ENCODE assay signal across 21 cellular contexts in the genomic region with DNA sequence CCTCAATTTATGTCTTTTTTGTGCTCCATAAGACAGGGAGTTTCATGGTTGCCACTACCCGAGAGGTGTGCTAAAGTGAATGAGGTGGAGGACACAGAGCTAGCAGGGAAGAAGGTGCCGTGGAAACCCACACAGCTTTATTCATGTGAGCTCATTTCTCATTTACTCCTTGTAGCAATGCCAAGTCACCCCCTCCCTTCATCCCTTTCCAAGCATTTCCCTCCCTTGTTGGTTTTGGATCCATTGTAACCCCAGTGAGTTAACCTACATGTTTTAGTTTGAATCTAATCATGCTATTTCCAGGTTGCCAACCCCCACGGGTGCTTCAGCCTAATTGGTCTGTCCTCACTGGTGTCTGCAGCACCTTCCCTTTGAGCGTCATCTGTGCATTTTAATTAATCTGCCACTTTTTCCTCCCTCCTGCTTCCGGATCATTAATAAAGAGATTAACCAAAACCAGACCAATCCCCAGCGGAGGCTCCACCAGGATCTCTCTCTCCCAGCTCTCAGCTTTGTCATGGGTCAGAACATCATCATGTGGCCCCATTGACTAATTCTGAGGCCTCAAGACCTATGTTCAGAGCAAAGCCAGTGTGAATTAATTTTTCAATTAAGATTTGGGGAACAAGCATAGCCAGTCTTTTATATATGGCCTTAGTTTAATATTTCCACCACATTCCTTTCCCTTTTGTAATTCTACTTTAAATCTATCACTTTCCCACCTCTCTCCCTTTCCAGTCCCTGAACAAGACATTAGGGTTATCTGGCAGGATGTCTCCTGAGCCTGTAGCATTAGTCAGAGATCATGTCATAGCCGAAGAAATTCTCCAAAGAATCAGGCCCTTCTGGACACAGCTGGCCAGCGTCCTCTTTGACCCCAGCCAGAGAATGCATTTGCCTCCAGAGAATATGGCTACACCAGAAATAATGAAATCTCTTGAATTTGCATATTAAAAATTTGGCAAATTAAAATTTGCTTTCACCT. TPM values are rescaled to one million over a fixed set of nuclear protein-coding genes. Genes with fewer than 3 reads are reported as not detected.
DNase-seq lines count a peak whose midpoint lies in the region; ATAC-seq and TF ChIP-seq lines count a peak whose summit lies in the region.
"Had no signal": no experiment of that assay in that cellular context is flagged by ENCODE, and none has a peak within 500 bp of the region (broad histone marks: within the 10 kb centered on the region; RNA-seq: fewer than 3 reads in every experiment).

No MANE protein-coding gene starts in this region.

- H3K4me1 Mint-ChIP-seq in HFFc6 (ENCODE audit: low read depth), result peaks cover 44% of the 10 kb centered on the region
- H3K4me1 Mint-ChIP-seq: naive thymus-derived CD4-positive, alpha-beta T cell had no signal

- 76 to 85% (median 78%) methylated on average over 8 of the region's 8 CpGs for WGBS in heart left ventricle, 4 donors

- H3K27me3 ChIP-seq in adipocyte (replicated peaks; ENCODE audit: control insufficient read depth, insufficient read depth, low read length) (peaks cover under 1% of the 10 kb centered on the region), heart left ventricle (peaks cover 0 to under 1% (median 0%) of the 10 kb centered on the region in 9 donors), tibial artery (no peaks in the 10 kb centered on the region)
- H3K27me3 ChIP-seq: body of pancreas, upper lobe of left lung had no signal

- peak overlapping the region; percentile 33 for H3K4me3 Mint-ChIP-seq in HFFc6
- H3K4me3 Mint-ChIP-seq: naive thymus-derived CD4-positive, alpha-beta T cell had no signal

- no peak for TF ChIP-seq POLR2A in heart left ventricle (IDR thresholded peaks at IDR 0.05)

- H3K9me3 Mint-ChIP-seq in HFFc6, result no peaks in the 10 kb centered on the region

- peaks cover 24% of the 10 kb centered on the region for H3K36me3 Mint-ChIP-seq in HFFc6 (ENCODE audit: low read depth)
- H3K36me3 Mint-ChIP-seq: naive thymus-derived CD4-positive, alpha-beta T cell had no signal

- peak overlapping the region; percentile 81 for H3K27ac Mint-ChIP-seq in HFFc6
- H3K27ac Mint-ChIP-seq: naive thymus-derived CD4-positive, alpha-beta T cell had no signal

- no peak for TF ChIP-seq CTCF in HFFc6 (IDR thresholded peaks at IDR 0.05)
- TF ChIP-seq CTCF in heart left ventricle (IDR thresholded peaks at IDR 0.05), result no peak
- TF ChIP-seq CTCF in tibial artery (IDR thresholded peaks at IDR 0.05), result no peak

- no peak overlapping the region for H3K9ac ChIP-seq in adipocyte (ENCODE audit: low read length)

- H3K36me3 ChIP-seq in adipocyte (ENCODE audit: control insufficient read depth, insufficient read depth, low read length, severe bottlenecking) (no peaks in the 10 kb centered on the region), heart left ventricle (no peaks in the 10 kb centered on the region), tibial artery (no peaks in the 10 kb centered on the region)
- H3K36me3 ChIP-seq: upper lobe of left lung had no signal

- H3K4me3 ChIP-seq in adipocyte (ENCODE audit: low read length) (no peak overlapping the region), heart left ventricle (no peak overlapping the region), tibial artery (no peak overlapping the region)
- H3K4me3 ChIP-seq: body of pancreas, psoas muscle, upper lobe of left lung had no signal

- peak; percentile 57 for DNase-seq in HFFc6
- DNase-seq in adipocyte (ENCODE audit: low read depth), result peak; percentile 31
- no peak for DNase-seq in heart left ventricle
- DNase-seq in tibial artery, result no peak
- DNase-seq in NAMALWA (ENCODE audit: low spot score), result no peak
- DNase-seq in ecto neural progenitor cell (ENCODE audit: low spot score), result no peak
- DNase-seq: activated CD4-positive, CD25-positive, alpha-beta regulatory T cell treated with anti-CD3 and anti-CD28 coated beads, Interleukin-2, amount 50 U/mL, for 72 hours; activated gamma-delta T cell treated with Interleukin-2 at 50 U/mL for 16 hours; body of pancreas; DMS53; effector CD4-positive, alpha-beta T cell; naive thymus-derived CD4-positive, alpha-beta T cell; NCI-H1092; NCI-H2171 treated with DMSO at 0.1 percent for 48 hours; psoas muscle; SIG-M5; stimulated activated naive CD4-positive, alpha-beta T cell; T-helper 2 cell; upper lobe of left lung had no signal

- H3K4me1 ChIP-seq in adipocyte (ENCODE audit: control insufficient read depth, insufficient read depth, low read length) (peaks cover 18% of the 10 kb centered on the region), heart left ventricle (peaks cover 0 to 25% (median 9%) of the 10 kb centered on the region in 12 donors), tibial artery (peaks cover 0 to 77% (median 35%) of the 10 kb centered on the region in 4 donors)
- H3K4me1 ChIP-seq: body of pancreas, psoas muscle, upper lobe of left lung had no signal

- H3K27me3 Mint-ChIP-seq in HFFc6 (ENCODE audit: insufficient read depth), result no peaks in the 10 kb centered on the region; the same call in 1 of the 2 replicates

- intact Hi-C loops in heart left ventricle (cut with DNase I), result no loop called here
- intact Hi-C loops in tibial artery (cut with DNase I; ENCODE audit: low total_unique reads), result no loop called here

- H3K9me3 ChIP-seq in adipocyte (ENCODE audit: control insufficient read depth, low read length) (no peaks in the 10 kb centered on the region), heart left ventricle (no peaks in the 10 kb centered on the region), tibial artery (no peaks in the 10 kb centered on the region)
- H3K9me3 ChIP-seq: body of pancreas, psoas muscle, upper lobe of left lung had no signal

- H3K27ac ChIP-seq in heart left ventricle (peak overlapping the region in 2 of 12 donors; percentile 15 to 26), tibial artery (peak overlapping the region; percentile 78 to 81)
- H3K27ac ChIP-seq: body of pancreas, psoas muscle, upper lobe of left lung had no signal

- ATAC-seq in heart left ventricle (peak in 3 of 4 donors; percentile 42 to 86 (median 53)), GM21717 (IDR thresholded peaks at IDR 0.05; ENCODE audit: unreplicated experiment) (no peak)
- ATAC-seq: body of pancreas; left lobe of liver; naive thymus-derived CD4-positive, alpha-beta T cell; psoas muscle had no signal

RNA-seq across cellular contexts. Expression of a gene that starts 56.4 kb away (rescaled TPM):
- total RNA-seq in HFFc6 (2021; fragmentation: NEBNext Ultra II Directional; extraction: Animal tissue kit (Norgen Biotek cat#: 25700)), result 1 to 10 TPM; 5.2 to 9.5 (median 8.6) TPM
- 1 to 10 TPM in 2 of 9 donors, under 1 TPM in 7; 0.26 to 1.7 (median 0.63) TPM for total RNA-seq in heart left ventricle
- 1 to 10 TPM in 1 of 2 donors, under 1 TPM in 1; 0.35 to 1.1 TPM for polyA plus RNA-seq in heart left ventricle
- total RNA-seq: body of pancreas; naive thymus-derived CD4-positive, alpha-beta T cell had no signal
- polyA plus RNA-seq: naive thymus-derived CD4-positive, alpha-beta T cell had no signal

Comparison
In these comparisons a context has a peak if more than half of its experiments do, and no peak if none do; other contexts are left out.
1. DNase-seq: peak in HFFc6 (single experiment) and adipocyte (single experiment); none in heart left ventricle (0 of 5), tibial artery (0 of 2), NAMALWA (single experiment) and ecto neural progenitor cell (single experiment).